In the genomic region with DNA sequence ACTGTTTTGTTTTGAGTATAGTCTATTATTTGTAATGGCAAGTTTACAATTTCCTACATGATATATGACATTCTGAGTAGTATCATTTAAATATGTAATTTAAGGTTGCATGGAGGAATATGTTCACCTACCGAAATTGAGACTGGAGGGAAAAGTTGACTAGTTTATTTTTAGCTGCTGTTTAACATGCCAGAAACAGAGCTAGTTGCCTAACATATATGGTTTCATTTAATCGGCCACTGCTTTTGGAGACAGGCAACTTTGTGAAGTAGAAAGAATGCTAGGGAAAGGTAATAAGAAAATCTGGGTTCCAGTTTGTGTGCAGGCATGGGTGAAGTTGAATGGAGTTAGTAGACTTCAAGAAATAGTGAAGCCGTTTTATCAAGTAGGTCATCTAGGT, we compare ENCODE assay signal across 19 cellular contexts.
"Had no signal": no experiment of that assay in that cellular context is flagged by ENCODE, and none has a peak within 500 bp of the region (broad histone marks: within the 10 kb centered on the region; RNA-seq: fewer than 3 reads in every experiment).

No MANE protein-coding gene starts in this region.

- DNase-seq: activated gamma-delta T cell; activated T-cell treated with anti-CD3 and anti-CD28 coated beads for 4 hours; aorta; brain microvascular endothelial cell; central memory CD4-positive, alpha-beta T cell; dorsolateral prefrontal cortex; foreskin melanocyte; glutamatergic neuron; hippocampal formation; islet precursor cell; sigmoid colon; SJCRH30; stimulated activated CD4-positive, alpha-beta T cell treated with anti-CD3 and anti-CD28 coated beads, Interleukin-4, amount 100 ng/mL, for 4 hours; stimulated activated naive B cell treated with anti-CD40 and anti-IgM and Interleukin-4, amounts not matched to agents 10 μg/mL and 1 μg/mL and 100 μg/mL, for 72 hours; substantia nigra; tibial artery; uterus had no signal

- H3K27me3 Mint-ChIP-seq: stimulated activated naive B cell treated with anti-CD40 and anti-IgM and Interleukin-4, amounts not matched to agents 10 μg/mL and 1 μg/mL and 100 μg/mL, for 72 hours had no signal

- H3K27ac Mint-ChIP-seq: stimulated activated naive B cell treated with anti-CD40 and anti-IgM and Interleukin-4, amounts not matched to agents 10 μg/mL and 1 μg/mL and 100 μg/mL, for 72 hours had no signal

- H3K4me3 Mint-ChIP-seq: nephron; stimulated activated naive B cell treated with anti-CD40 and anti-IgM and Interleukin-4, amounts not matched to agents 10 μg/mL and 1 μg/mL and 100 μg/mL, for 72 hours had no signal

- ATAC-seq: left lobe of liver; stimulated activated naive B cell treated with anti-CD40 and anti-IgM and Interleukin-4, amounts not matched to agents 10 μg/mL and 1 μg/mL and 100 μg/mL, for 72 hours had no signal
